ENCODE assay signal across 8 cellular contexts in the genomic region with DNA sequence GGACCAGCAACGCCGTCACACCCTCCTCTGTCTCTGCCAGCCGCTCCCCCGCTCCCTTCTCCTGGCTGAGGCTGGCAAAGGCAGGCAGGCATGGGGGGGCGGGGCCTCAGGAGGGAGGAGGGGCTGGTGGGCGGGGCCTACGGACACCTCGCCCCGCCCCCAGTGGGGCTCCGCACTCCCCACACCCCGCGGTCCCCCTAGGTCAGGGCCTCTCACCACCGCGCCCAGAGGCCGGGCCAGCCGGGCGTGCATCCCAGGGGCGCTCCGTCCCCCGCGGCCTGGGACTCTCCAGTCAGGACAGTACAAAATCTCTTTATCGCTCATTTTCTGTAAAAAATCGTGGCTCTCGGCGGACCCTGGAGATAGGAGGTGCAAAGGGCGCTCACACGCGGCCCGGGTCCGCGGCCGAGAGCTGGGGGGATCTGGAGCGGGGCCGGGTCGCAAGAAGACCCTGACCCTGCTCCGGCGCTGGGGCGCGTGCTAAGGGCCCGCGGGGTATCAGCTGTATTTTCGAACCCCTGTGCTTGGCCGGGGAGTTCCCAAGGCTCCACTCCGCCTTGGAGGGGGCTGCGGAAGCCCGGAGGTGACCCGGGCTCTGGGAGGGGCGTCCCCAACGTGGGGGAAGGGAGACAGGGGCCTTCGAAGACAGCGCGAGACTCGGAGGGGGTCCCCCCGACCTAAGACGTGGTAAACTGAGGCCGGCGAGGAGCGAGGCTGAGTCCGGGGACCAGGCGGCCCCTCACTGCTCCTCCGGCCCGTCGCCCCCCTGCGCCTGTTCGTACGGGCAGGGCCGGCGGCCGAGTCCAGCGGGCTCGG. TPM values are rescaled to one million over a fixed set of nuclear protein-coding genes. Genes with fewer than 3 reads are reported as not detected.
DNase-seq lines count a peak whose midpoint lies in the region; ATAC-seq, FAIRE-seq and TF ChIP-seq lines count a peak whose summit lies in the region.
"Not testable (repeated sequence)": the region's sequence is repeated elsewhere in the genome, so short reads cannot be mapped to it uniquely, and the experiment has no call there.

No MANE protein-coding gene starts in this region.

- not testable (repeated sequence) for H3K36me3 ChIP-seq in CD4-positive, CD25-positive, alpha-beta regulatory T cell (ENCODE audit: control insufficient read depth, insufficient read depth, low read length); astrocyte (ENCODE audit: insufficient read depth, low read length); iPS-15b (ENCODE audit: control insufficient read depth, insufficient read depth, low read length); neural progenitor cell; stomach

- WGBS in stomach, 5 donors, result 0 to 1% (median 1%) methylated on average over 21 to 58 of the region's 71 CpGs; no CpG with 5 or more reads in 1 of the 5 donors

- not testable (repeated sequence) for H3K9me3 Mint-ChIP-seq in CD4-positive, CD25-positive, alpha-beta regulatory T cell; HFFc6; WTC11; astrocyte (ENCODE audit: unreplicated experiment); endothelial cell (ENCODE audit: unreplicated experiment); neural progenitor cell

- not testable (repeated sequence) for TF ChIP-seq EP300 in stomach (IDR thresholded peaks at IDR 0.05)

- not testable (repeated sequence) for TF ChIP-seq POLR2A in stomach (IDR thresholded peaks at IDR 0.05)

- intact Hi-C loops in stomach (cut with DNase I; ENCODE audit: low total_unique reads), result not testable (repeated sequence)

- H3K4me3 ChIP-seq in CD4-positive, CD25-positive, alpha-beta regulatory T cell (ENCODE audit: low read depth, low read length), result not testable (repeated sequence)
- peak overlapping the region; percentile 23 for H3K4me3 ChIP-seq in astrocyte (ENCODE audit: insufficient read depth, low read depth, low read length)
- peak overlapping the region; percentile 46 for H3K4me3 ChIP-seq in iPS-15b (ENCODE audit: low read depth, low read length)
- H3K4me3 ChIP-seq in neural progenitor cell, result peak overlapping the region; percentile 54
- peak overlapping the region; percentile 42 to 54 (median 45) for H3K4me3 ChIP-seq in stomach

- H3K27me3 ChIP-seq in CD4-positive, CD25-positive, alpha-beta regulatory T cell (ENCODE audit: control insufficient read depth, insufficient read depth, low read length); astrocyte (ENCODE audit: insufficient read depth, low read length); iPS-15b (ENCODE audit: control insufficient read depth, insufficient read depth, low read length); neural progenitor cell: not testable (repeated sequence)
- H3K27me3 ChIP-seq in stomach, result peaks cover 0 to 14% (median 0%) of the 10 kb centered on the region in 3 donors

- H3K4me1 Mint-ChIP-seq in CD4-positive, CD25-positive, alpha-beta regulatory T cell, result peaks cover 0 to 11% (median 0%) of the 10 kb centered on the region in 4 donors
- H3K4me1 Mint-ChIP-seq in HFFc6 (ENCODE audit: low read depth); WTC11; astrocyte (ENCODE audit: low read depth, unreplicated experiment); endothelial cell (ENCODE audit: unreplicated experiment); neural progenitor cell: not testable (repeated sequence)

- not testable (repeated sequence) for H4K20me1 ChIP-seq in astrocyte (ENCODE audit: insufficient read depth, low read length); neural progenitor cell (ENCODE audit: low read depth)

- H3K27me3 Mint-ChIP-seq in CD4-positive, CD25-positive, alpha-beta regulatory T cell, result peaks cover 20% of the 10 kb centered on the region
- H3K27me3 Mint-ChIP-seq in HFFc6 (ENCODE audit: insufficient read depth), result peaks cover 10% of the 10 kb centered on the region
- H3K27me3 Mint-ChIP-seq in WTC11 (ENCODE audit: low read depth); endothelial cell (ENCODE audit: unreplicated experiment): not testable (repeated sequence)
- peaks cover 12% of the 10 kb centered on the region for H3K27me3 Mint-ChIP-seq in astrocyte (ENCODE audit: low read depth, unreplicated experiment)
- peaks cover 13% of the 10 kb centered on the region for H3K27me3 Mint-ChIP-seq in neural progenitor cell (ENCODE audit: insufficient read depth, low read depth)

- not testable (repeated sequence) for H3K4me1 ChIP-seq in CD4-positive, CD25-positive, alpha-beta regulatory T cell (ENCODE audit: control insufficient read depth, insufficient read depth, low read length, poor library complexity, severe bottlenecking); astrocyte (ENCODE audit: insufficient read depth, low read length); iPS-15b (ENCODE audit: control insufficient read depth, insufficient read depth, low read length); neural progenitor cell
- H3K4me1 ChIP-seq in stomach, result peaks cover 0 to 11% (median 5%) of the 10 kb centered on the region in 4 donors

- H2AFZ ChIP-seq in astrocyte (ENCODE audit: low read depth, low read length), result peak overlapping the region; percentile 56
- H2AFZ ChIP-seq in neural progenitor cell (replicated peaks), result not testable (repeated sequence)

- not testable (repeated sequence) for FAIRE-seq in astrocyte (lab: Jason Lieb, UNC)

- H3K27ac ChIP-seq in CD4-positive, CD25-positive, alpha-beta regulatory T cell (ENCODE audit: insufficient read depth, low read length, poor library complexity, severe bottlenecking); astrocyte (ENCODE audit: low read depth, low read length); neural progenitor cell; stomach: not testable (repeated sequence)

- ATAC-seq in CD4-positive, CD25-positive, alpha-beta regulatory T cell (ENCODE audit: low read depth in 2 of 2), result not testable (repeated sequence)
- peak; percentile 43; the same call in 1 of the 2 replicates for ATAC-seq in WTC11

- not testable (repeated sequence) for H3K79me2 ChIP-seq in astrocyte (ENCODE audit: insufficient read depth, low read length); neural progenitor cell (ENCODE audit: low read depth)

- POLR2A ChIA-PET in WTC11 (lab: Charles Lee), result not testable (repeated sequence)

- H3K9ac ChIP-seq in astrocyte (ENCODE audit: low read length); iPS-15b (ENCODE audit: low read depth, low read length); neural progenitor cell: not testable (repeated sequence)

- not testable (repeated sequence) for H3K9me3 ChIP-seq in CD4-positive, CD25-positive, alpha-beta regulatory T cell (ENCODE audit: control insufficient read depth in 2 of 2, low read length in 2 of 2); astrocyte (ENCODE audit: insufficient read depth, low read depth, low read length); iPS-15b (ENCODE audit: control insufficient read depth, insufficient read depth, low read length); neural progenitor cell (ENCODE audit: low read depth); stomach

- peak in 2 of 3 donors; percentile 5 to 10 for DNase-seq in CD4-positive, CD25-positive, alpha-beta regulatory T cell
- not testable (repeated sequence) for DNase-seq in HFFc6; astrocyte (ENCODE audit: low read depth); stomach
- DNase-seq in WTC11 (ENCODE audit: low spot score) (peak; percentile 33), endothelial cell (ENCODE audit: low spot score) (peak; percentile 32), neural progenitor cell (ENCODE audit: low spot score) (peak; percentile 34)

- H3K4me2 ChIP-seq in astrocyte (ENCODE audit: low read length), result peak overlapping the region; percentile 78
- H3K4me2 ChIP-seq in neural progenitor cell, result peak overlapping the region; percentile 81

- TF ChIP-seq CTCF in HFFc6 (IDR thresholded peaks at IDR 0.05); WTC11 (IDR thresholded peaks at IDR 0.05); astrocyte (IDR thresholded peaks at IDR 0.05; ENCODE audit: insufficient read depth, low read depth, low read length); endothelial cell (IDR thresholded peaks at IDR 0.05; ENCODE audit: unreplicated experiment); neural progenitor cell (IDR thresholded peaks at IDR 0.05); stomach (IDR thresholded peaks at IDR 0.05): not testable (repeated sequence)

- H3K36me3 Mint-ChIP-seq in CD4-positive, CD25-positive, alpha-beta regulatory T cell; HFFc6 (ENCODE audit: low read depth); WTC11; astrocyte (ENCODE audit: low read depth, unreplicated experiment); endothelial cell (ENCODE audit: low read depth, unreplicated experiment); neural progenitor cell: not testable (repeated sequence)

- CTCF ChIA-PET in WTC11 (lab: Charles Lee), result not testable (repeated sequence)

- not testable (repeated sequence) for H3F3A ChIP-seq in neural progenitor cell (ENCODE audit: low read depth)

- not testable (repeated sequence) for H3K27ac Mint-ChIP-seq in CD4-positive, CD25-positive, alpha-beta regulatory T cell; HFFc6; WTC11; astrocyte (ENCODE audit: unreplicated experiment); endothelial cell (ENCODE audit: unreplicated experiment); neural progenitor cell

- H3K4me3 Mint-ChIP-seq in CD4-positive, CD25-positive, alpha-beta regulatory T cell, result peak overlapping the region in 3 of 4 donors; percentile 58 to 70 (median 59)
- 0 out of 2 replicates have a peak overlapping the region, but pooled peaks have one; percentile 26 for H3K4me3 Mint-ChIP-seq in HFFc6
- peak overlapping the region; percentile 79 for H3K4me3 Mint-ChIP-seq in WTC11
- H3K4me3 Mint-ChIP-seq in astrocyte (ENCODE audit: unreplicated experiment), result peak overlapping the region; percentile 62
- H3K4me3 Mint-ChIP-seq in endothelial cell (ENCODE audit: unreplicated experiment), result peak overlapping the region; percentile 65
- peak overlapping the region; percentile 81 for H3K4me3 Mint-ChIP-seq in neural progenitor cell

RNA-seq across cellular contexts. Expression of gene CCZ1B, which starts 28.9 kb away (rescaled TPM):
- total RNA-seq in CD4-positive, CD25-positive, alpha-beta regulatory T cell, result 90.3 TPM
- polyA plus RNA-seq in CD4-positive, CD25-positive, alpha-beta regulatory T cell, result 10 to 100 TPM; 18.3 to 41.8 (median 32.2) TPM
- 10 to 100 TPM; 30.6 to 40.7 (median 37.7) TPM for total RNA-seq in HFFc6 (2021; fragmentation: NEBNext Ultra II Directional; extraction: Animal tissue kit (Norgen Biotek cat#: 25700))
- total RNA-seq in WTC11 (2021) (31.9 to 44.9 TPM (median 39.9 TPM) in 3 replicates), astrocyte (54.4 and 61.2 TPM in 2 replicates), endothelial cell (ENCODE audit: unreplicated experiment) (47.7 TPM), neural progenitor cell (ENCODE audit: low replicate concordance) (27.6 and 39.5 TPM in 2 replicates), stomach (100 to 1,000 TPM in 1 of 5 donors, 10 to 100 TPM in 4; 36.2 to 162 (median 86.8) TPM)
- 10 to 100 TPM; 17.0 to 47.8 (median 27.8) TPM for polyA plus RNA-seq in stomach

Comparison
In these comparisons a context has a peak if more than half of its experiments do, and no peak if none do; other contexts are left out.
1. H3K4me3 Mint-ChIP-seq: peak in every context shown above with its lines; median percentile 81 in neural progenitor cell; 79 in WTC11; 65 in endothelial cell; 62 in astrocyte; 59 in CD4-positive, CD25-positive, alpha-beta regulatory T cell; 26 in HFFc6.